In the genomic region with DNA sequence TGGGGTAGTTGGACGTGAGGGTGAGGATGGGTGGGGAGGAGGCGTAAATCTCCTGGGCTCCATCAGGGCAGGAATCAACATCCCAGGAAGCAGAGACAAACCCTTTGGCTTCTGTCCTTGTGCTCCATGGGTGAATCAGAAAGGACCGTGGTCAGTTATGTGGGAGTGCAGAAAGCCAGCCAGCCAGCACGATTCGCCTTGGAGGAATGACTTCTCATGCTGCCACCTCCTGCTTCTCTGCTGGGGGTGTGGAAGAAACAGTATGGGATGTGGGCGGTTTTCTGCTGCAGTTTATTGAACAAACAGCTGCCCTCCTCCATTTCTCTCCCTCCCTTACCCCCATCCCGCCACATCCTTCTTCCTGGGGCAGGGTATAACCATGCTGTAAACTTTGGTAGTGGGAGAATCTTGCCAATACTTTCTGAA, we compare ENCODE assay signal across 11 cellular contexts.
DNase-seq lines count a peak whose midpoint lies in the region; ATAC-seq and TF ChIP-seq lines count a peak whose summit lies in the region.
"Had no signal": no experiment of that assay in that cellular context is flagged by ENCODE, and none has a peak within 500 bp of the region (broad histone marks: within the 10 kb centered on the region; RNA-seq: fewer than 3 reads in every experiment).

No MANE protein-coding gene starts in this region.

- DNase-seq in AG04450 (ENCODE audit: low read depth, low spot score): no peak
- peak; percentile 91 for DNase-seq in M059J (ENCODE audit: low read depth)
- DNase-seq in epithelial cell of esophagus (ENCODE audit: low read depth): peak; percentile 30
- DNase-seq in mucosa of descending colon: peak in 1 of 3 donors; percentile 18
- DNase-seq in suprapubic skin (ENCODE audit: low spot score in 2 of 2): no peak
- DNase-seq: CD4-positive, alpha-beta T cell; immature natural killer cell; NCI-H2081 had no signal

- H3K36me3 ChIP-seq in mucosa of descending colon (ENCODE audit: low read depth) (no peaks in the 10 kb centered on the region), suprapubic skin (no peaks in the 10 kb centered on the region)

- WGBS in suprapubic skin: 31% methylated on average over 7 of the region's 7 CpGs

- H3K4me3 ChIP-seq in AG04450 (ENCODE audit: low read depth, low read length) (no peak overlapping the region), epithelial cell of esophagus (ENCODE audit: low read length) (no peak overlapping the region), mucosa of descending colon (no peak overlapping the region), suprapubic skin (no peak overlapping the region)

- TF ChIP-seq CTCF in AG04450 (IDR thresholded peaks at IDR 0.05; ENCODE audit: low read depth, low read length) (no peak), epithelial cell of esophagus (IDR thresholded peaks at IDR 0.05; ENCODE audit: insufficient read depth, low read depth, low read length, missing control alignments) (no peak), mucosa of descending colon (IDR thresholded peaks at IDR 0.05) (no peak), suprapubic skin (IDR thresholded peaks at IDR 0.05) (no peak)

- ATAC-seq in mucosa of descending colon: peak; percentile 42
- ATAC-seq in GM21723 (IDR thresholded peaks at IDR 0.05; ENCODE audit: unreplicated experiment): no peak
- no peak for ATAC-seq in GM21360 (IDR thresholded peaks at IDR 0.05; ENCODE audit: unreplicated experiment)
- no peak for ATAC-seq in GM21447 (IDR thresholded peaks at IDR 0.05; ENCODE audit: unreplicated experiment)

- no peaks in the 10 kb centered on the region for H3K9me3 ChIP-seq in AG04450 (ENCODE audit: control insufficient read depth, insufficient read depth, low read length)
- H3K9me3 ChIP-seq in mucosa of descending colon: no peaks in the 10 kb centered on the region
- H3K9me3 ChIP-seq in suprapubic skin: no peaks in the 10 kb centered on the region

- H3K27me3 ChIP-seq in AG04450 (ENCODE audit: control insufficient read depth, insufficient read depth, low read length) (no peaks in the 10 kb centered on the region), suprapubic skin (no peaks in the 10 kb centered on the region)

- TF ChIP-seq EP300 in suprapubic skin (IDR thresholded peaks at IDR 0.05): no peak

- CTCF ChIA-PET in AG04450 (lab: Charles Lee): interaction anchor here (0.7 kb wide), 3 partner anchors 17 to 713 kb away, joined by 3 to 4 read pairs (median 3); no protein-coding TSS in a partner anchor

- peak overlapping the region; percentile 47 for H3K27ac ChIP-seq in AG04450 (ENCODE audit: low read depth, low read length)
- no peak overlapping the region for H3K27ac ChIP-seq in suprapubic skin

- POLR2A ChIA-PET in AG04450 (lab: Yijun Ruan, JAX): interaction anchor here (0.6 kb wide), 1 partner anchor 16 kb away, joined by 7 read pairs; no protein-coding TSS in a partner anchor

- intact Hi-C loops in mucosa of descending colon (cut with DNase I, micrococcal nuclease): no loop called here

- peaks cover 5% of the 10 kb centered on the region for H3K4me1 ChIP-seq in mucosa of descending colon (ENCODE audit: low read depth)
- peaks cover 20% of the 10 kb centered on the region for H3K4me1 ChIP-seq in suprapubic skin

- no peak for TF ChIP-seq POLR2A in suprapubic skin (IDR thresholded peaks at IDR 0.05)

Comparison
In these comparisons a context has a peak if more than half of its experiments do, and no peak if none do; other contexts are left out.
1. DNase-seq: peak in M059J (single experiment) and epithelial cell of esophagus (single experiment); none in AG04450 (single experiment) and suprapubic skin (0 of 2).